In the genomic region with DNA sequence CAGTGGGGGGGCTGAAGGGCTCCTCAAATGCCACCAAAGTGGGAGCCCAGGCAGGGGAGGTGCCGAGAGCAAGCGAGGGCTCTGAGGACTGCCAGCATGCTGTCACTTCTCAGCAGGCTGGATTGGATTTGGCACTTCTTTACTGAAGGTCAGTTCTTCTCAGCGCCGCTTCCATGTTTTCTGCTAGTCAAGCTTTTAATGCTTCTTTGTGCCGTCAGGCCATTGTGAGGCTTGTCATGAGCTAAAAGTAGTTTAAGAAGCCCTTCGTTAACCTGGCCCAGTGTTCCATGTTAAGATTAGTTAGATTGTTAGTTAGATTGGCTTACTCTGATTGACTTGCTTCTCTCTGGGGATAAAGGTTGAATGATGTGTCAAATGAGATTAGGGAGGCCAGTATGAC, we compare ENCODE assay signal across 20 cellular contexts. TPM values are rescaled to one million over a fixed set of nuclear protein-coding genes. Genes with fewer than 3 reads are reported as not detected.
A peak's percentile ranks its signal among the peaks of the same experiment; 100 is the strongest.
DNase-seq lines count a peak whose midpoint lies in the region; ATAC-seq and TF ChIP-seq lines count a peak whose summit lies in the region.
"Had no signal": no experiment of that assay in that cellular context is flagged by ENCODE, and none has a peak within 500 bp of the region (broad histone marks: within the 10 kb centered on the region; RNA-seq: fewer than 3 reads in every experiment).

No MANE protein-coding gene starts in this region.

- no peaks in the 10 kb centered on the region for H3K9me3 ChIP-seq in gastrocnemius medialis
- H3K9me3 ChIP-seq: SJSA1 had no signal

- DNase-seq in G401 (ENCODE audit: low spot score) (peak; percentile 27), NCI-H82 (lab: John Stamatoyannopoulos, UW) (peak; percentile 74), fibroblast of villous mesenchyme (ENCODE audit: low read depth) (no peak), gastrocnemius medialis (no peak), NCI-H2029 treated with DMSO at 0.1 percent for 48 hours (lab: John Stamatoyannopoulos, UW) (no peak), Kasumi-1 (lab: John Stamatoyannopoulos, UW) (no peak), omental fat pad (ENCODE audit: low spot score) (no peak)
- DNase-seq: DMS79 treated with DMSO at 0.1 percent for 48 hours; MM.1S; NCI-H1092; NCI-H146; NCI-H2081; NCI-H446 treated with DMSO at 0.1 percent for 48 hours; NCI-H69; NK-92 treated with Interleukin-12 subunit alpha and Interleukin-12 subunit beta, amount 100 ng/mL, for 24 hours; RPMI8226; SW 1271 had no signal

- in situ Hi-C loops in G401 (cut with HindIII; ENCODE audit: low sequenced_read_pairs) (no loop called here), gastrocnemius medialis (cut with MboI; ENCODE audit: low sequenced_read_pairs in 4 of 4) (no loop called here)

- intact Hi-C loops in gastrocnemius medialis (cut with DNase I; ENCODE audit: low total_unique reads) = no loop called here

- peak overlapping the region in 3 of 4 donors; percentile 0 to 49 (median 44) for H3K27ac ChIP-seq in gastrocnemius medialis
- H3K27ac ChIP-seq: SJSA1 had no signal

- H3K4me1 ChIP-seq in gastrocnemius medialis = peaks cover 3 to 15% of the 10 kb centered on the region in 2 donors
- H3K4me1 ChIP-seq: SJSA1 had no signal

- ATAC-seq in gastrocnemius medialis (peak; percentile 31 to 35), omental fat pad (ENCODE audit: low FRiP score) (no peak)

- H3K36me3 ChIP-seq in gastrocnemius medialis = peaks cover 13 to 33% of the 10 kb centered on the region in 2 donors

- TF ChIP-seq CTCF in fibroblast of villous mesenchyme (IDR thresholded peaks at IDR 0.05; ENCODE audit: insufficient read depth, low read depth, low read length) (no peak), gastrocnemius medialis (IDR thresholded peaks at IDR 0.05 in 4 of 5, conservative IDR thresholded peaks at IDR 0.05 in 1 of 5) (no peak), omental fat pad (IDR thresholded peaks at IDR 0.05) (no peak)

- H3K4me3 ChIP-seq in fibroblast of villous mesenchyme (ENCODE audit: low read depth, low read length) = peak overlapping the region; percentile 27
- H3K4me3 ChIP-seq in gastrocnemius medialis = no peak overlapping the region
- H3K4me3 ChIP-seq: SJSA1 had no signal

- H3K27me3 ChIP-seq in gastrocnemius medialis = no peaks in the 10 kb centered on the region
- H3K27me3 ChIP-seq: SJSA1 had no signal

- TF ChIP-seq POLR2A in gastrocnemius medialis (IDR thresholded peaks at IDR 0.05) = no peak

RNA-seq across cellular contexts. Expression of a gene that starts 13.4 kb away (rescaled TPM):
- 37.6 and 88.9 TPM in 2 replicates for total RNA-seq in G401 (2014; rRNA removed; shearing (Covaris generic))
- 61.2 and 131 TPM in 2 replicates for total RNA-seq in fibroblast of villous mesenchyme
- 100 to 1,000 TPM; 144 to 605 (median 175) TPM for total RNA-seq in gastrocnemius medialis
- total RNA-seq in omental fat pad = 100 to 1,000 TPM; 165 to 335 (median 268) TPM

RNA-seq across cellular contexts. Expression of a gene that starts 47.3 kb away (rescaled TPM):
- 0.68 TPM in 1 of 2 replicates, not detected in the other for total RNA-seq in G401 (2014; rRNA removed; shearing (Covaris generic))
- total RNA-seq in fibroblast of villous mesenchyme (3.5 and 17.7 TPM in 2 replicates), gastrocnemius medialis (not detected), omental fat pad (under 1 TPM in 2 of 4 donors, not detected in 2; 0.09 to 0.84 TPM)
- total RNA-seq: B cell, LHCN-M2 had no signal

RNA-seq across cellular contexts. Expression of a gene that starts 54.2 kb away (rescaled TPM):
- 0.37 and 4.3 TPM in 2 replicates for total RNA-seq in G401 (2014; rRNA removed; shearing (Covaris generic))
- total RNA-seq in fibroblast of villous mesenchyme = 9.3 and 73.0 TPM in 2 replicates
- total RNA-seq in gastrocnemius medialis = under 1 TPM in 1 of 4 donors, not detected in 3; 0.42 TPM
- total RNA-seq in omental fat pad = 10 to 100 TPM in 2 of 4 donors, under 1 TPM in 1, not detected in 1; 0.19 to 51.2 (median 35.1) TPM
- total RNA-seq: B cell, LHCN-M2 had no signal

Comparison
In these comparisons a context has a peak if more than half of its experiments do, and no peak if none do; other contexts are left out.
1. DNase-seq: peak in G401 (single experiment) and NCI-H82 (single experiment); none in fibroblast of villous mesenchyme (single experiment), gastrocnemius medialis (0 of 2), NCI-H2029 treated with DMSO at 0.1 percent for 48 hours (single experiment), Kasumi-1 (0 of 2) and omental fat pad (single experiment).